ENCODE assay signal across 9 cellular contexts in the genomic region with DNA sequence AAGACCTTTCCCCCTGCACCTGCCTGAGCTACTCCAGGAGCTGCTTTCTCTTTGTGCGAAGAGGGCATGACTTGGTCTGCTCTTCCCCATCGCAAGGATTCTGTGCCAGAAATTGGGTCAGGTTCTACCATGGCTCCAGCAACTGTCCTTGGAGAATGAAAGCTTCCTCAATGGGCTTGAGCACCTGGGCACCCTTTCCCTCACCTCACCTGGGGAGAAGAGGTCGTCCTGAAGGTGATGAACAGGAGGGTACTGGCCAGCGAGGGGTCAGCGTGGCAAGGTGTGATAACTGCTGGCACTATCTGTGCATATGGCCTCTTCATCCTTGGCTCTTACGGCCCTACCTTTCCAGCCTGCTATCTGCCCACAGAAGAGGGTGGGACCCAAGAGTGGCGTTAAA. TPM values are rescaled to one million over a fixed set of nuclear protein-coding genes. Genes with fewer than 3 reads are reported as not detected.
DNase-seq lines count a peak whose midpoint lies in the region; ATAC-seq, FAIRE-seq and TF ChIP-seq lines count a peak whose summit lies in the region.
"Had no signal": no experiment of that assay in that cellular context is flagged by ENCODE, and none has a peak within 500 bp of the region (broad histone marks: within the 10 kb centered on the region; RNA-seq: fewer than 3 reads in every experiment).

No MANE protein-coding gene starts in this region.

- H3K79me2 ChIP-seq in keratinocyte (ENCODE audit: control insufficient read depth, insufficient read depth, low read length) = peaks cover 66% of the 10 kb centered on the region

- H3K36me3 Mint-ChIP-seq in T-helper 1 cell treated with Interleukin-12 subunit alpha and Interleukin-12 subunit beta and Interleukin-4 antibody, amounts not matched to agents 30 μg/mL and 1 μg/mL, for 36 hours (ENCODE audit: low read depth) = peaks cover 45% of the 10 kb centered on the region
- peaks cover 64% of the 10 kb centered on the region for H3K36me3 Mint-ChIP-seq in activated CD8-positive, alpha-beta T cell treated with anti-CD3 and anti-CD28 coated beads, Interleukin-2, amount 10 ng/mL, durations not matched to agents 7 days and 5 days (ENCODE audit: low read depth)

- H3K27me3 ChIP-seq in keratinocyte (ENCODE audit: control insufficient read depth, extremely low read depth, insufficient read depth, low read length) = no peaks in the 10 kb centered on the region

- TF ChIP-seq CTCF in keratinocyte (optimal IDR thresholded peaks at IDR 0.05 in 1 of 3, IDR thresholded peaks at IDR 0.05 in 1 of 3, conservative IDR thresholded peaks at IDR 0.05 in 1 of 3; ENCODE audit: extremely low read depth in 1 of 3, insufficient read depth in 2 of 3, low read length in 3 of 3) = no peak
- no peak for TF ChIP-seq CTCF in GM10248 (IDR thresholded peaks at IDR 0.05; ENCODE audit: control extremely low read depth, extremely low read depth, low read depth, missing control alignments)

- H3K9me1 ChIP-seq in keratinocyte (ENCODE audit: control insufficient read depth, extremely low read depth, insufficient read depth, low read length) = no peaks in the 10 kb centered on the region

- no peak for FAIRE-seq in keratinocyte (lab: Jason Lieb, UNC)
- FAIRE-seq: TTC549 had no signal

- H3K4me1 ChIP-seq in keratinocyte (ENCODE audit: control insufficient read depth, extremely low read depth, insufficient read depth, low read length) = peaks cover 46% of the 10 kb centered on the region

- H3K36me3 ChIP-seq in keratinocyte (ENCODE audit: control insufficient read depth in 2 of 2, extremely low read depth in 1 of 2, insufficient read depth in 2 of 2, low read length in 2 of 2) = peaks cover 27 to 48% of the 10 kb centered on the region in 2 experiments

- no peak overlapping the region for H3K4me3 ChIP-seq in keratinocyte (ENCODE audit: control insufficient read depth in 2 of 3, extremely low read depth in 1 of 3, insufficient read depth in 2 of 3, low read depth in 1 of 3, low read length in 3 of 3)

- H2AFZ ChIP-seq in keratinocyte (ENCODE audit: control insufficient read depth, low read length) = no peak overlapping the region

- H3K9ac ChIP-seq in keratinocyte (ENCODE audit: control insufficient read depth, extremely low read depth, insufficient read depth, low read length) = no peak overlapping the region

- H3K9me3 Mint-ChIP-seq in T-helper 1 cell treated with Interleukin-12 subunit alpha and Interleukin-12 subunit beta and Interleukin-4 antibody, amounts not matched to agents 30 μg/mL and 1 μg/mL, for 36 hours = no peaks in the 10 kb centered on the region
- no peaks in the 10 kb centered on the region for H3K9me3 Mint-ChIP-seq in activated CD8-positive, alpha-beta T cell treated with anti-CD3 and anti-CD28 coated beads, Interleukin-2, amount 10 ng/mL, durations not matched to agents 7 days and 5 days (ENCODE audit: insufficient read depth)
- no peaks in the 10 kb centered on the region for H3K9me3 Mint-ChIP-seq in stimulated activated naive CD8-positive, alpha-beta T cell treated with anti-CD3 and anti-CD28 coated beads, Interleukin-15, amount 100 ng/mL, for 72 hours

- peaks cover 49% of the 10 kb centered on the region for H3K4me1 Mint-ChIP-seq in T-helper 1 cell treated with Interleukin-12 subunit alpha and Interleukin-12 subunit beta and Interleukin-4 antibody, amounts not matched to agents 30 μg/mL and 1 μg/mL, for 36 hours (ENCODE audit: low read depth)
- H3K4me1 Mint-ChIP-seq in activated CD8-positive, alpha-beta T cell treated with anti-CD3 and anti-CD28 coated beads, Interleukin-2, amount 10 ng/mL, durations not matched to agents 7 days and 5 days (ENCODE audit: low read depth) = peaks cover 76% of the 10 kb centered on the region
- peaks cover 84% of the 10 kb centered on the region for H3K4me1 Mint-ChIP-seq in stimulated activated naive CD8-positive, alpha-beta T cell treated with anti-CD3 and anti-CD28 coated beads, Interleukin-15, amount 100 ng/mL, for 72 hours

- H3K4me3 Mint-ChIP-seq in T-helper 1 cell treated with Interleukin-12 subunit alpha and Interleukin-12 subunit beta and Interleukin-4 antibody, amounts not matched to agents 30 μg/mL and 1 μg/mL, for 36 hours = peak overlapping the region; percentile 71
- H3K4me3 Mint-ChIP-seq in activated CD8-positive, alpha-beta T cell treated with anti-CD3 and anti-CD28 coated beads, Interleukin-2, amount 10 ng/mL, durations not matched to agents 7 days and 5 days = peak overlapping the region; percentile 69
- H3K4me3 Mint-ChIP-seq in stimulated activated naive CD8-positive, alpha-beta T cell treated with anti-CD3 and anti-CD28 coated beads, Interleukin-15, amount 100 ng/mL, for 72 hours = peak overlapping the region; percentile 66 to 79

- no peak for DNase-seq in T-helper 1 cell
- DNase-seq in activated CD8-positive, alpha-beta T cell treated with anti-CD3 and anti-CD28 coated beads, Interleukin-2, amount 10 ng/mL, durations not matched to agents 7 days and 5 days = no peak
- DNase-seq in keratinocyte (ENCODE audit: low read depth, low spot score) = no peak
- DNase-seq in stimulated activated naive CD8-positive, alpha-beta T cell treated with anti-CD3 and anti-CD28 coated beads, Interleukin-15, amount 100 ng/mL, for 72 hours = no peak
- no peak for DNase-seq in GM10248 (ENCODE audit: extremely low spot score)
- no peak for DNase-seq in NCI-H1417 treated with DMSO at 0.1 percent for 48 hours (lab: John Stamatoyannopoulos, UW)

- CTCF ChIA-PET in activated CD8-positive, alpha-beta T cell treated with anti-CD3 and anti-CD28 coated beads, Interleukin-2, amount 10 ng/mL, durations not matched to agents 7 days and 5 days (lab: Charles Lee) = interaction anchor here (0.6 to 8.4 kb wide), 27 partner anchors 10 to 821 kb away, joined by 3 to 106 read pairs (median 5); partner anchors contain the start of genes CISH, DCAF1, HEMK1 and MAPKAPK3
- CTCF ChIA-PET in GM10248 (lab: Yijun Ruan, JAX) = interaction anchor here (0.6 to 7.5 kb wide), 33 partner anchors 10 to 1037 kb away, joined by 3 to 73 read pairs (median 5); partner anchors contain the start of genes ABHD14B, C3orf18, DCAF1 and MAPKAPK3

- POLR2A ChIA-PET in activated CD8-positive, alpha-beta T cell treated with anti-CD3 and anti-CD28 coated beads, Interleukin-2, amount 10 ng/mL, durations not matched to agents 7 days and 5 days (lab: Charles Lee) = interaction anchor here (2.3 kb wide), 1 partner anchor 778 kb away, joined by 5 read pairs; the partner anchor contains the start of gene CISH
- POLR2A ChIA-PET in GM10248 (lab: Yijun Ruan, JAX) = no interaction called here

- no peaks in the 10 kb centered on the region for H3K27me3 Mint-ChIP-seq in T-helper 1 cell treated with Interleukin-12 subunit alpha and Interleukin-12 subunit beta and Interleukin-4 antibody, amounts not matched to agents 30 μg/mL and 1 μg/mL, for 36 hours (ENCODE audit: low read depth)
- H3K27me3 Mint-ChIP-seq in activated CD8-positive, alpha-beta T cell treated with anti-CD3 and anti-CD28 coated beads, Interleukin-2, amount 10 ng/mL, durations not matched to agents 7 days and 5 days (ENCODE audit: low read depth) = no peaks in the 10 kb centered on the region
- H3K27me3 Mint-ChIP-seq in stimulated activated naive CD8-positive, alpha-beta T cell treated with anti-CD3 and anti-CD28 coated beads, Interleukin-15, amount 100 ng/mL, for 72 hours = no peaks in the 10 kb centered on the region

- no peak for ATAC-seq in activated CD8-positive, alpha-beta T cell treated with anti-CD3 and anti-CD28 coated beads, Interleukin-2, amount 10 ng/mL, durations not matched to agents 7 days and 5 days
- ATAC-seq in stimulated activated naive CD8-positive, alpha-beta T cell treated with anti-CD3 and anti-CD28 coated beads, Interleukin-15, amount 100 ng/mL, for 72 hours = no peak
- ATAC-seq in GM19023 (IDR thresholded peaks at IDR 0.05; ENCODE audit: unreplicated experiment) = no peak

- H3K4me2 ChIP-seq in keratinocyte (ENCODE audit: control insufficient read depth, extremely low read depth, insufficient read depth, low read depth, low read length) = peak overlapping the region; percentile 62

- H3K9me3 ChIP-seq in keratinocyte (ENCODE audit: control insufficient read depth, low read depth, low read length) = no peaks in the 10 kb centered on the region

- peaks cover 26% of the 10 kb centered on the region for H4K20me1 ChIP-seq in keratinocyte (ENCODE audit: control insufficient read depth, extremely low read depth, insufficient read depth, low read length)

- no peak overlapping the region for H3K27ac ChIP-seq in keratinocyte (ENCODE audit: control insufficient read depth, insufficient read depth, low read length)

- H3K27ac Mint-ChIP-seq in T-helper 1 cell treated with Interleukin-12 subunit alpha and Interleukin-12 subunit beta and Interleukin-4 antibody, amounts not matched to agents 30 μg/mL and 1 μg/mL, for 36 hours = peak overlapping the region; percentile 68
- H3K27ac Mint-ChIP-seq in activated CD8-positive, alpha-beta T cell treated with anti-CD3 and anti-CD28 coated beads, Interleukin-2, amount 10 ng/mL, durations not matched to agents 7 days and 5 days = peak overlapping the region; percentile 71
- H3K27ac Mint-ChIP-seq in stimulated activated naive CD8-positive, alpha-beta T cell treated with anti-CD3 and anti-CD28 coated beads, Interleukin-15, amount 100 ng/mL, for 72 hours = peak overlapping the region in 1 of 2 donors; percentile 30

- dilution Hi-C loops in keratinocyte (cut with MboI; ENCODE audit: extremely low pct_ligation_motif_present, low sequenced_read_pairs) = loop anchor here (25.0 kb wide), 1 partner anchor 778 kb away; the partner anchor contains the start of genes CISH and MAPKAPK3

RNA-seq across cellular contexts. Expression of gene RBM15B, which starts 0.9 kb away (rescaled TPM):
- 10 to 100 TPM; 30.7 to 30.8 TPM for total RNA-seq in activated CD8-positive, alpha-beta T cell treated with anti-CD3 and anti-CD28 coated beads, Interleukin-2, amount 10 ng/mL, durations not matched to agents 7 days and 5 days
- polyA plus RNA-seq in keratinocyte = 10.1 to 17.4 TPM (median 10.2 TPM) in 3 replicates
- 5.5 TPM for polyA plus RNA-seq in keratinocyte (2011; ENCODE audit: low read depth)
- polyA plus RNA-seq in keratinocyte (2011; cell fraction: cytosol; rRNA removed) = 10.4 and 13.4 TPM in 2 replicates
- 11.7 and 13.6 TPM in 2 replicates for polyA plus RNA-seq in keratinocyte (2011; cell fraction: nucleus; rRNA removed)
- polyA plus RNA-seq in keratinocyte (2012; ENCODE audit: low replicate concordance) = 11.8 and 23.2 TPM in 2 replicates
- 14.2 to 32.1 TPM (median 15.0 TPM) in 3 replicates for polyA minus RNA-seq in keratinocyte
- polyA minus RNA-seq in keratinocyte (2011; cell fraction: cytosol; rRNA and poly(A)+ RNA removed) = 19.0 TPM
- 11.0 and 12.3 TPM in 2 replicates for polyA minus RNA-seq in keratinocyte (2011; cell fraction: nucleus; rRNA and poly(A)+ RNA removed)

RNA-seq across cellular contexts. Expression of gene MANF, which starts 5.1 kb away (rescaled TPM):
- total RNA-seq in activated CD8-positive, alpha-beta T cell treated with anti-CD3 and anti-CD28 coated beads, Interleukin-2, amount 10 ng/mL, durations not matched to agents 7 days and 5 days = 100 to 1,000 TPM; 136 to 140 TPM
- polyA plus RNA-seq in keratinocyte = 71.1 to 156 TPM (median 143 TPM) in 3 replicates
- polyA plus RNA-seq in keratinocyte (2011; ENCODE audit: low read depth) = 252 TPM
- 130 and 172 TPM in 2 replicates for polyA plus RNA-seq in keratinocyte (2011; cell fraction: cytosol; rRNA removed)
- 119 and 134 TPM in 2 replicates for polyA plus RNA-seq in keratinocyte (2011; cell fraction: nucleus; rRNA removed)
- 155 and 156 TPM in 2 replicates for polyA plus RNA-seq in keratinocyte (2012; ENCODE audit: low replicate concordance)
- polyA minus RNA-seq in keratinocyte = 10.5 to 43.9 TPM (median 12.8 TPM) in 3 replicates
- 34.1 TPM for polyA minus RNA-seq in keratinocyte (2011; cell fraction: cytosol; rRNA and poly(A)+ RNA removed)
- 10.1 and 17.4 TPM in 2 replicates for polyA minus RNA-seq in keratinocyte (2011; cell fraction: nucleus; rRNA and poly(A)+ RNA removed)
